Comparison of ENCODE assay signal across 24 cellular contexts in genomic region chr14:93381644-93382043, GRCh38. TPM values are rescaled to one million over a fixed set of nuclear protein-coding genes. Genes with fewer than 3 reads are reported as not detected.
A peak's percentile ranks its signal among the peaks of the same experiment; 100 is the strongest.
DNase-seq lines count a peak whose midpoint lies in the region; ATAC-seq and FAIRE-seq lines count a peak whose summit lies in the region.
"Had no signal": no experiment of that assay in that cellular context is flagged by ENCODE, and none has a peak within 500 bp of the region (broad histone marks: within the 10 kb centered on the region; RNA-seq: fewer than 3 reads in every experiment).

No MANE protein-coding gene starts in this region.

- CTCF ChIA-PET in activated CD4-positive, alpha-beta T cell treated with anti-CD3 and anti-CD28 coated beads, Interleukin-2, amount 10 ng/mL, durations not matched to agents 7 days and 5 days (lab: Charles Lee) = no interaction called here

- peak; percentile 69 for FAIRE-seq in GM18507 (lab: Jason Lieb, UNC)

- no peak overlapping the region for H3K4me3 Mint-ChIP-seq in activated CD4-positive, alpha-beta T cell treated with anti-CD3 and anti-CD28 coated beads, Interleukin-2, amount 10 ng/mL, durations not matched to agents 7 days and 5 days
- H3K4me3 Mint-ChIP-seq: activated T-cell treated with anti-CD3 and anti-CD28 coated beads, Interleukin-2, amount 50 U/mL, for 4 hours; CD4-positive, CD25-positive, alpha-beta regulatory T cell had no signal

- no peaks in the 10 kb centered on the region for H3K4me1 Mint-ChIP-seq in activated CD4-positive, alpha-beta T cell treated with anti-CD3 and anti-CD28 coated beads, Interleukin-2, amount 10 ng/mL, durations not matched to agents 7 days and 5 days
- H3K4me1 Mint-ChIP-seq: CD4-positive, CD25-positive, alpha-beta regulatory T cell had no signal

- ATAC-seq in GM21576 (IDR thresholded peaks at IDR 0.05; ENCODE audit: unreplicated experiment) (peak; percentile 69), HG03378 (IDR thresholded peaks at IDR 0.05; ENCODE audit: unreplicated experiment) (peak; percentile 68), GM21367 (IDR thresholded peaks at IDR 0.05; ENCODE audit: unreplicated experiment) (no peak), GM18520 (IDR thresholded peaks at IDR 0.05; ENCODE audit: unreplicated experiment) (no peak)
- ATAC-seq: activated T-cell treated with anti-CD3 and anti-CD28 coated beads, Interleukin-2, amount 50 U/mL, for 4 hours; stimulated activated naive CD8-positive, alpha-beta T cell treated with anti-CD3 and anti-CD28 coated beads, Interleukin-15, Interleukin-2, amounts not matched to agents 100 U/mL and 50 U/mL, for 24 hours had no signal

- POLR2A ChIA-PET in activated CD4-positive, alpha-beta T cell treated with anti-CD3 and anti-CD28 coated beads, Interleukin-2, amount 10 ng/mL, durations not matched to agents 7 days and 5 days (lab: Charles Lee) = no interaction called here

- H3K27me3 Mint-ChIP-seq in activated CD4-positive, alpha-beta T cell treated with anti-CD3 and anti-CD28 coated beads, Interleukin-2, amount 10 ng/mL, durations not matched to agents 7 days and 5 days = peaks cover 38% of the 10 kb centered on the region

- no peaks in the 10 kb centered on the region for H3K9me3 Mint-ChIP-seq in activated CD4-positive, alpha-beta T cell treated with anti-CD3 and anti-CD28 coated beads, Interleukin-2, amount 10 ng/mL, durations not matched to agents 7 days and 5 days

- no peaks in the 10 kb centered on the region for H3K36me3 Mint-ChIP-seq in activated CD4-positive, alpha-beta T cell treated with anti-CD3 and anti-CD28 coated beads, Interleukin-2, amount 10 ng/mL, durations not matched to agents 7 days and 5 days (ENCODE audit: low read depth)
- H3K36me3 Mint-ChIP-seq: CD4-positive, CD25-positive, alpha-beta regulatory T cell had no signal

- H3K27ac Mint-ChIP-seq in activated CD4-positive, alpha-beta T cell treated with anti-CD3 and anti-CD28 coated beads, Interleukin-2, amount 10 ng/mL, durations not matched to agents 7 days and 5 days = no peak overlapping the region

- no peak for DNase-seq in GM18507 (ENCODE audit: extremely low spot score, insufficient read length, low read depth)
- peak; percentile 15 for DNase-seq in renal cortical epithelial cell (ENCODE audit: low read depth)
- no peak for DNase-seq in activated CD4-positive, CD25-positive, alpha-beta regulatory T cell (lab: John Stamatoyannopoulos, UW)
- no peak for DNase-seq in activated CD4-positive, alpha-beta T cell treated with anti-CD3 and anti-CD28 coated beads, Interleukin-2, amount 10 ng/mL, durations not matched to agents 7 days and 5 days
- DNase-seq: activated CD8-positive, alpha-beta memory T cell treated with anti-CD3 and anti-CD28 coated beads for 24 hours; activated naive CD4-positive, alpha-beta T cell treated with Interleukin-2 at 50 U/mL for 16 hours; activated T-cell treated with anti-CD3 and anti-CD28 coated beads, Interleukin-2, amount 50 U/mL, for 4 hours; amygdala; CD4-positive, CD25-positive, alpha-beta regulatory T cell; GOT3; kidney glomerular epithelial cell; NCI-H1694 treated with DMSO at 0.1 percent for 48 hours; NCI-H526 treated with DMSO at 0.1 percent for 48 hours; occipital lobe; retina; stimulated activated CD4-positive, alpha-beta T cell treated with anti-CD3 and anti-CD28 coated beads, Interleukin-2, amount 100 ng/mL, for 48 hours; stimulated activated naive CD8-positive, alpha-beta T cell treated with anti-CD3 and anti-CD28 coated beads, Interleukin-15, Interleukin-2, amounts not matched to agents 100 U/mL and 50 U/mL, for 24 hours; T-helper 9 cell had no signal

RNA-seq across cellular contexts. Expression of gene COX8C, which starts 34.7 kb away (rescaled TPM):
- 0.60 TPM in 1 of 2 replicates, not detected in the other for total RNA-seq in renal cortical epithelial cell
- not detected for total RNA-seq in activated CD4-positive, alpha-beta T cell treated with anti-CD3 and anti-CD28 coated beads, Interleukin-2, amount 10 ng/mL, durations not matched to agents 7 days and 5 days
- total RNA-seq: activated T-cell treated with anti-CD3 and anti-CD28 coated beads, Interleukin-2, amount 50 U/mL, for 4 hours; CD4-positive, CD25-positive, alpha-beta regulatory T cell; lung microvascular endothelial cell; occipital lobe; tibial nerve had no signal

RNA-seq across cellular contexts. Expression of gene BTBD7, which starts 48.8 kb away (rescaled TPM):
- total RNA-seq in renal cortical epithelial cell = 49.0 and 81.6 TPM in 2 replicates
- total RNA-seq in activated CD4-positive, alpha-beta T cell treated with anti-CD3 and anti-CD28 coated beads, Interleukin-2, amount 10 ng/mL, durations not matched to agents 7 days and 5 days = 10 to 100 TPM; 14.1 to 15.6 TPM

RNA-seq across cellular contexts. Expression of gene UNC79, which starts 49.1 kb away (rescaled TPM):
- total RNA-seq in renal cortical epithelial cell = under 0.01 and 0.50 TPM in 2 replicates
- not detected for total RNA-seq in activated CD4-positive, alpha-beta T cell treated with anti-CD3 and anti-CD28 coated beads, Interleukin-2, amount 10 ng/mL, durations not matched to agents 7 days and 5 days
- total RNA-seq: activated T-cell treated with anti-CD3 and anti-CD28 coated beads, Interleukin-2, amount 50 U/mL, for 4 hours; CD4-positive, CD25-positive, alpha-beta regulatory T cell; lung microvascular endothelial cell had no signal

Comparison
In these comparisons a context has a peak if more than half of its experiments do, and no peak if none do; other contexts are left out.
1. ATAC-seq: peak in GM21576 (single experiment) and HG03378 (single experiment); none in GM21367 (single experiment) and GM18520 (single experiment).